Comparison of ENCODE assay signal across 12 cellular contexts in the genomic region with DNA sequence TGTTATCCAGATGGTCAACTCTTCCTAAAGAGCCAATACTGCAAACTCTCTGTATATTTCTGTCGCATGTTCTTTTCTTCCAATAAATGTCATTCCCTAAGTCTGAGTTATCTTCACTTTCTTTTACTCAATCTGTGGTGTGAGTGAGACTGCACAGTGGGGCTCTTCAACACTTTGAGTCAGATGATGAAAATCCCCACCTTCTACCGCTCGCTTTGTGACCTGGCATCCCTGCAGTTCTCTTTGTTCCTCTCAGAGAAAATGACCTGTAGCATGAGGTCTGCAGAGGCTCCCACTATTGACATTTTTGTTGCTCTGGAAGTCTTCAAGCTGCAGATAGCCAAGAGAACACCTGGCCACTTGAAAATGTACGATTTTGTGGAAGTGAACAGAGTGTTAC. TPM values are rescaled to one million over a fixed set of nuclear protein-coding genes. Genes with fewer than 3 reads are reported as not detected.
"Had no signal": no experiment of that assay in that cellular context is flagged by ENCODE, and none has a peak within 500 bp of the region (broad histone marks: within the 10 kb centered on the region; RNA-seq: fewer than 3 reads in every experiment).

No MANE protein-coding gene starts in this region.

- H3K36me3 ChIP-seq: breast epithelium, stomach, thoracic aorta had no signal

- H3K27me3 ChIP-seq: breast epithelium, stomach had no signal

- H3K27ac ChIP-seq: breast epithelium, stomach, thoracic aorta had no signal

- H3K4me3 ChIP-seq: breast epithelium, stomach, thoracic aorta had no signal

- DNase-seq: activated CD4-positive, alpha-beta memory T cell treated with anti-CD3 and anti-CD28 coated beads for 36 hours; activated CD4-positive, alpha-beta T cell treated with anti-CD3 and anti-CD28 coated beads for 1 hour; activated T-cell treated with anti-CD3 and anti-CD28 coated beads, Interleukin-2, amount 50 U/mL, for 72 hours; aorta; endodermal cell; erythroblast; left ventricle myocardium superior; mesenchymal stem cell; stimulated activated CD4-positive, alpha-beta T cell treated with anti-CD3 and anti-CD28 coated beads, Interleukin-2, amount 100 ng/mL, for 48 hours; stomach had no signal

- H3K4me1 ChIP-seq: breast epithelium, stomach had no signal

- H3K9me3 ChIP-seq: breast epithelium, stomach, thoracic aorta had no signal

RNA-seq across cellular contexts. Expression of gene TMEM150C, which starts 52.8 kb away (rescaled TPM):
- total RNA-seq: activated CD4-positive, alpha-beta memory T cell treated with anti-CD3 and anti-CD28 coated beads for 36 hours had no signal
